34 cellular contexts compared by ENCODE assay signal in genomic region chr9:71567890-71568289, GRCh38.
DNase-seq lines count a peak whose midpoint lies in the region; ATAC-seq, FAIRE-seq and TF ChIP-seq lines count a peak whose summit lies in the region.
"Had no signal": no experiment of that assay in that cellular context is flagged by ENCODE, and none has a peak within 500 bp of the region (broad histone marks: within the 10 kb centered on the region; RNA-seq: fewer than 3 reads in every experiment).

No MANE protein-coding gene starts in this region.

- H3K4me1 Mint-ChIP-seq in natural killer cell = peaks cover 0 to 4% of the 10 kb centered on the region in 2 donors
- H3K4me1 Mint-ChIP-seq: CD4-positive, CD25-positive, alpha-beta regulatory T cell; CD8-positive, alpha-beta memory T cell had no signal

- no peak overlapping the region for H2AFZ ChIP-seq in K562 (ENCODE audit: low read depth, low read length)
- no peak overlapping the region for H2AFZ ChIP-seq in neural cell (ENCODE audit: low read depth, low read length)

- ATAC-seq in A549 (no peak), K562 (no peak), natural killer cell (no peak), HG03139 (IDR thresholded peaks at IDR 0.05; ENCODE audit: unreplicated experiment) (no peak)
- ATAC-seq: CD8-positive, alpha-beta T cell had no signal

- H3K4me1 ChIP-seq in A549 = peaks cover 15% of the 10 kb centered on the region; the same call in 2 of the 3 replicates
- H3K4me1 ChIP-seq in K562 (replicated peaks in 1 of 2; ENCODE audit: control insufficient read depth in 2 of 2, insufficient read depth in 2 of 2, low read length in 2 of 2) = no peaks in the 10 kb centered on the region
- H3K4me1 ChIP-seq: BE2C, BLaER1, Caco-2 had no signal

- no peaks in the 10 kb centered on the region for H3K9me2 ChIP-seq in neural cell (ENCODE audit: insufficient read depth, low read length)

- TF ChIP-seq CTCF in A549 (IDR thresholded peaks at IDR 0.05) (no peak), K562 (IDR thresholded peaks at IDR 0.05 in 2 of 3, conservative IDR thresholded peaks at IDR 0.05 in 1 of 3; ENCODE audit: insufficient read depth in 2 of 3, low read depth in 1 of 3, low read length in 3 of 3) (no peak), neural cell (IDR thresholded peaks at IDR 0.05; ENCODE audit: poor library complexity, severe bottlenecking) (no peak), natural killer cell (IDR thresholded peaks at IDR 0.05) (no peak)

- H3K36me3 ChIP-seq in K562 (ENCODE audit: control insufficient read depth, insufficient read depth, low read length) = no peaks in the 10 kb centered on the region
- H3K36me3 ChIP-seq in neural cell (ENCODE audit: insufficient read depth, low read length) = no peaks in the 10 kb centered on the region
- H3K36me3 ChIP-seq: BE2C; BLaER1; BLaER1 treated with 17β-estradiol and CSF1 and Interleukin-3, amounts not matched to agents 10 nM and 100 nM had no signal

- H3K9me3 ChIP-seq in A549 (no peaks in the 10 kb centered on the region), K562 (replicated peaks; ENCODE audit: control insufficient read depth, insufficient read depth, low read depth, low read length) (no peaks in the 10 kb centered on the region), neural cell (ENCODE audit: low read length) (no peaks in the 10 kb centered on the region)
- H3K9me3 ChIP-seq: BE2C; BLaER1; BLaER1 treated with 17β-estradiol and CSF1 and Interleukin-3, amounts not matched to agents 10 nM and 100 nM; Caco-2 had no signal

- H3K4me3 ChIP-seq in A549 = no peak overlapping the region
- H3K4me3 ChIP-seq in K562 = no peak overlapping the region
- H3K4me3 ChIP-seq in neural cell (ENCODE audit: low read length) = no peak overlapping the region
- H3K4me3 ChIP-seq: BLaER1; BLaER1 treated with 17β-estradiol and CSF1 and Interleukin-3, amounts not matched to agents 10 nM and 100 nM had no signal

- no TSS peak for BruUV-seq in K562 (replicated peaks; lab: Mats Ljungman, UMichigan)

- FAIRE-seq in A549 (lab: Jason Lieb, UNC) (no peak), K562 (lab: Jason Lieb, UNC) (no peak)
- FAIRE-seq: A204.1, D721Med had no signal

- H3K27me3 Mint-ChIP-seq in natural killer cell (ENCODE audit: low read depth in 2 of 2) = peaks cover 11 to 35% of the 10 kb centered on the region in 2 donors

- intact Hi-C loops in K562 (cut with micrococcal nuclease) = no loop called here
- intact Hi-C loops in natural killer cell (cut with micrococcal nuclease) = no loop called here

- no peak for TF ChIP-seq POLR2A in A549 (IDR thresholded peaks at IDR 0.05; ENCODE audit: low read length)
- no peak for TF ChIP-seq POLR2A in K562 (conservative IDR thresholded peaks at IDR 0.05)

- CTCF ChIA-PET in A549 (lab: Yijun Ruan, JAX) (interaction anchor here (1.8 kb wide), 1 partner anchor 8 kb away, joined by 5 read pairs; no protein-coding TSS in a partner anchor), K562 (lab: Yijun Ruan, JAX; ENCODE audit: low intra/inter-chr PET ratio) (no interaction called here)

- no peak overlapping the region for H3K9ac ChIP-seq in K562 (ENCODE audit: insufficient read depth in 1 of 2, low read depth in 2 of 2, low read length in 2 of 2)
- no peak overlapping the region for H3K9ac ChIP-seq in neural cell (ENCODE audit: low read length)
- H3K9ac ChIP-seq: BLaER1; BLaER1 treated with 17β-estradiol and CSF1 and Interleukin-3, amounts not matched to agents 10 nM and 100 nM had no signal

- TF ChIP-seq RAD21 in A549 (conservative IDR thresholded peaks at IDR 0.05 in 1 of 2, IDR thresholded peaks at IDR 0.05 in 1 of 2) = no peak
- TF ChIP-seq RAD21 in K562 (CRISPR knock-in tag; conservative IDR thresholded peaks at IDR 0.05 in 1 of 2, IDR thresholded peaks at IDR 0.05 in 1 of 2) = no peak
- TF ChIP-seq RAD21 in neural cell (conservative IDR thresholded peaks at IDR 0.05) = no peak

- no peaks in the 10 kb centered on the region for H3K9me3 Mint-ChIP-seq in natural killer cell
- H3K9me3 Mint-ChIP-seq: CD14-positive monocyte; CD4-positive, CD25-positive, alpha-beta regulatory T cell; CD8-positive, alpha-beta T cell had no signal

- no peak overlapping the region for H3K4me2 ChIP-seq in A549
- H3K4me2 ChIP-seq in K562 (ENCODE audit: insufficient read depth, low read length) = no peak overlapping the region
- H3K4me2 ChIP-seq in neural cell (ENCODE audit: low read length) = no peak overlapping the region
- H3K4me2 ChIP-seq: BLaER1; BLaER1 treated with 17β-estradiol and CSF1 and Interleukin-3, amounts not matched to agents 10 nM and 100 nM had no signal

- no peaks in the 10 kb centered on the region for H3K9me1 ChIP-seq in K562 (ENCODE audit: control insufficient read depth, insufficient read depth, low read length)

- H3K27ac ChIP-seq in A549 (no peak overlapping the region), K562 (ENCODE audit: extremely low read depth, low read depth, low read length) (no peak overlapping the region), neural cell (ENCODE audit: low read length) (no peak overlapping the region)
- H3K27ac ChIP-seq: 22Rv1; BLaER1; BLaER1 treated with 17β-estradiol and CSF1 and Interleukin-3, amounts not matched to agents 10 nM and 100 nM; C4-2B had no signal

- H3K4me3 Mint-ChIP-seq in natural killer cell = no peak overlapping the region
- H3K4me3 Mint-ChIP-seq: B cell; CD14-positive monocyte; CD4-positive, alpha-beta memory T cell; CD4-positive, alpha-beta T cell; CD4-positive, CD25-positive, alpha-beta regulatory T cell; CD8-positive, alpha-beta memory T cell; CD8-positive, alpha-beta T cell had no signal

- H3F3A ChIP-seq in neural cell (ENCODE audit: insufficient read depth, low read length, poor library complexity, severe bottlenecking) = no peaks in the 10 kb centered on the region

- H3K27me3 ChIP-seq in K562 (ENCODE audit: control insufficient read depth in 2 of 2, insufficient read depth in 2 of 2, low read length in 2 of 2) = no peaks in the 10 kb centered on the region
- H3K27me3 ChIP-seq in neural cell (ENCODE audit: insufficient read depth, low read depth, low read length) = no peaks in the 10 kb centered on the region
- H3K27me3 ChIP-seq: BE2C; BLaER1; BLaER1 treated with 17β-estradiol and CSF1 and Interleukin-3, amounts not matched to agents 10 nM and 100 nM had no signal

- H4K20me1 ChIP-seq in K562 (replicated peaks; ENCODE audit: control insufficient read depth, insufficient read depth, low read length) (no peaks in the 10 kb centered on the region), neural cell (ENCODE audit: insufficient read depth) (no peaks in the 10 kb centered on the region)
- H4K20me1 ChIP-seq: BLaER1; BLaER1 treated with 17β-estradiol and CSF1 and Interleukin-3, amounts not matched to agents 10 nM and 100 nM had no signal

- DNase-seq in A549 (ENCODE audit: low read depth in 1 of 2, low spot score in 1 of 2) = no peak
- DNase-seq in K562 (ENCODE audit: extremely low read depth in 1 of 4, low spot score in 3 of 4) = no peak
- no peak for DNase-seq in natural killer cell
- DNase-seq in NCI-H2196 treated with DMSO at 0.1 percent for 48 hours (lab: John Stamatoyannopoulos, UW; ENCODE audit: unreplicated experiment) = no peak
- DNase-seq: 8988T; ACHN; AML-193; BE2C; C1 segment of cervical spinal cord; Caco-2; Calu3; CD4-positive, alpha-beta memory T cell; CD4-positive, alpha-beta T cell; CD4-positive, CD25-positive, alpha-beta regulatory T cell; CD8-positive, alpha-beta memory T cell; CD8-positive, alpha-beta T cell; COR-L47; DMS 273 treated with DMSO at 0.1 percent for 48 hours; DMS153; DMS53; DMS79; DMS79 treated with DMSO at 0.1 percent for 48 hours; DND-41; EL had no signal

- no peak for TF ChIP-seq EP300 in A549 (IDR thresholded peaks at IDR 0.05)
- TF ChIP-seq EP300 in K562 (IDR thresholded peaks at IDR 0.05; ENCODE audit: low read length) = no peak
- TF ChIP-seq EP300 in neural cell (conservative IDR thresholded peaks at IDR 0.05; ENCODE audit: poor library complexity, severe bottlenecking) = peak; percentile 91

- POLR2A ChIA-PET in A549 (lab: Yijun Ruan, JAX) (no interaction called here), K562 (lab: Yijun Ruan, JAX) (no interaction called here)

- no peaks in the 10 kb centered on the region for H3K36me3 Mint-ChIP-seq in natural killer cell
- H3K36me3 Mint-ChIP-seq: CD14-positive monocyte; CD4-positive, alpha-beta memory T cell; CD4-positive, CD25-positive, alpha-beta regulatory T cell; CD8-positive, alpha-beta memory T cell; CD8-positive, alpha-beta T cell had no signal

- no peak overlapping the region for H3K27ac Mint-ChIP-seq in natural killer cell
- H3K27ac Mint-ChIP-seq: B cell; CD14-positive monocyte; CD4-positive, alpha-beta memory T cell; CD4-positive, alpha-beta T cell; CD4-positive, CD25-positive, alpha-beta regulatory T cell; CD8-positive, alpha-beta memory T cell; CD8-positive, alpha-beta T cell had no signal

- H3K79me2 ChIP-seq in K562 (ENCODE audit: control insufficient read depth, insufficient read depth, low read length) (no peaks in the 10 kb centered on the region), neural cell (replicated peaks; ENCODE audit: insufficient read depth, low read length) (no peaks in the 10 kb centered on the region)

- in situ Hi-C loops in K562 (cut with MboI) = no loop called here

TF ChIP-seq in A549, 52 proteins besides CTCF, POLR2A, EP300 and RAD21:
- TF ChIP-seq ZC3H11A (IDR thresholded peaks at IDR 0.05) (no peak), FOSL2 (IDR thresholded peaks at IDR 0.05) (no peak), FOSL2 (CRISPR knock-in tag; IDR thresholded peaks at IDR 0.05) (peak; percentile 46)

TF ChIP-seq in K562, 482 proteins besides CTCF, POLR2A, EP300 and RAD21 (continues in another document):
- TF ChIP-seq ATF3 (IDR thresholded peaks at IDR 0.05) = peak; percentile 18; the same call in 1 of the 2 replicates
- no peak for TF ChIP-seq ATF3 (CRISPR knock-in tag; conservative IDR thresholded peaks at IDR 0.05)
- TF ChIP-seq RUNX1 (IDR thresholded peaks at IDR 0.05; ENCODE audit: low read depth) = no peak

TF ChIP-seq in neural cell, 6 proteins besides CTCF, POLR2A, EP300 and RAD21:
- TF ChIP-seq EZH2 (IDR thresholded peaks at IDR 0.05; ENCODE audit: borderline replicate concordance, insufficient read depth, low read length, poor library complexity, severe bottlenecking) = no peak
- peak; percentile 79 for TF ChIP-seq POLR2AphosphoS5 (IDR thresholded peaks at IDR 0.05)
